In the genomic region with DNA sequence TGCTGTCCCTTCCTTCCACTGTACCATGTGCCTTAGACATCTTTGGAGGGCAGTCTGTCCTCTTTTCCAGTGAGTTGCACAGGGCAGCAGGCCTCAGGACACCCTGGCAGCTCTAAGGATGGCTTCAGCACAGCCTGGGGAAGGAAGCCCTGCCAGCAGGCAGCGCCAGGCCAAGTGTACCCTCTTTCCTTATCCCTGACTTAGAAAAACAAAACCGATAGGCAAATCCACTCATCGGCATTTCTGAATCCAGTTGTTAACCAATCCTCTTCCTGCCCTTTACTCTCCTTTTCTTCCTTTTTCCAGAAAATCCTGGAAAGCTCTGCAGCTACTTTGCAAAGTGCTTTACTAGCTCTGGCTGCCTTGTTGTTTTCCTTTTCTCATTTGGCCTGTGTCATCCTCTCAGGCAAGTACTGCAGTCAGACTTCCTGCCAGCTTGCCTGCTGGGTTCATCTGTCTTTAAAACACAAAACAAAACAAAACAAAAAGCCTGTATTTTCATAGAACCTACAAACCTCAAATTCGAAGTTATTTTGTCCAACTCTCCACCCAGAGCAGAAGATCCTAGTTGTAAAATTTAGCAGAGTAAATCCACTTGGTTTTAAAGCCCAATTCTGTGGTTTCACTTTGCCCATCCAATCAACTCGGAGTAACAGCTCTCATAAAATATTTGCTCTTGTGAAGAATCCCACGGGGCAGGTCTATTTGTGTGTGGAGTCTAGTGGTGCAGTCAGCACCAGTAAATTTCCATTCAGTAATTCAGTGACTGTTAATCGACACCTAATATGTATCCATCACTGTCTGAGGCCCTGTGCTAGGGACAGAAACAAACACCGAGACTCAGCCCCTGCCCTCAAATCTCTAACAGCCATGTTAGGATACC, we compare ENCODE assay signal across 8 cellular contexts. TPM values are rescaled to one million over a fixed set of nuclear protein-coding genes. Genes with fewer than 3 reads are reported as not detected.
DNase-seq lines count a peak whose midpoint lies in the region; ATAC-seq, FAIRE-seq and TF ChIP-seq lines count a peak whose summit lies in the region.

No MANE protein-coding gene starts in this region.

- no peaks in the 10 kb centered on the region for H3K9me3 Mint-ChIP-seq in Calu3 (ENCODE audit: low read depth, unreplicated experiment)

- FAIRE-seq in GM19239 (lab: Jason Lieb, UNC), result peak; percentile 92

- H3K27ac Mint-ChIP-seq in Calu3 (ENCODE audit: unreplicated experiment), result peak overlapping the region; percentile 81

- CTCF ChIA-PET in Calu3 (lab: Charles Lee), result interaction anchor here (1.6 kb wide), 1 partner anchor 9 kb away, joined by 3 read pairs; no protein-coding TSS in a partner anchor

- peaks cover 46% of the 10 kb centered on the region for H3K4me1 Mint-ChIP-seq in Calu3 (ENCODE audit: low read depth, unreplicated experiment)

- H3K4me3 ChIP-seq in ascending aorta (peak overlapping the region; percentile 31 to 47), right cardiac atrium (ENCODE audit: low read length) (peak overlapping the region; percentile 51), gastrocnemius medialis (peak overlapping the region; percentile 31 to 47 (median 44))

- 7% methylated on average over 8 of the region's 8 CpGs for WGBS in right cardiac atrium

- H3K36me3 Mint-ChIP-seq in Calu3 (ENCODE audit: insufficient read depth, unreplicated experiment), result peaks cover 16% of the 10 kb centered on the region

- peak overlapping the region; percentile 59 for H3K4me3 Mint-ChIP-seq in Calu3 (ENCODE audit: low read depth, unreplicated experiment)

- TF ChIP-seq CTCF in Calu3 (IDR thresholded peaks at IDR 0.05; ENCODE audit: unreplicated experiment) (no peak), ascending aorta (IDR thresholded peaks at IDR 0.05) (no peak), gastrocnemius medialis (IDR thresholded peaks at IDR 0.05 in 4 of 5, conservative IDR thresholded peaks at IDR 0.05 in 1 of 5) (peak in 1 of 5 experiments; percentile 14)

- no peaks in the 10 kb centered on the region for H3K27me3 ChIP-seq in ascending aorta
- H3K27me3 ChIP-seq in right cardiac atrium (ENCODE audit: control insufficient read depth, insufficient read depth), result no peaks in the 10 kb centered on the region
- H3K27me3 ChIP-seq in gastrocnemius medialis, result no peaks in the 10 kb centered on the region

- intact Hi-C loops in Calu3 (cut with micrococcal nuclease; ENCODE audit: unreplicated experiment) (loop anchor here (2.0 kb wide), 1 partner anchor 24 kb away; no protein-coding TSS in a partner anchor), ascending aorta (cut with DNase I) (loop anchor here (2.0 kb wide), 1 partner anchor 46 kb away; a partner anchor contains a TSS), right cardiac atrium (cut with DNase I) (no loop called here), gastrocnemius medialis (cut with DNase I; ENCODE audit: low total_unique reads) (no loop called here)

- TSS peak; percentile 61 for BruUV-seq in Calu3 (replicated peaks; lab: Mats Ljungman, UMichigan)

- ATAC-seq in HG03558 (IDR thresholded peaks at IDR 0.05; ENCODE audit: extremely low read depth, unreplicated experiment) (peak; percentile 40), right cardiac atrium (peak; percentile 78 to 84), gastrocnemius medialis (peak; percentile 86 to 88)

- no peaks in the 10 kb centered on the region for H3K9me3 ChIP-seq in ascending aorta
- H3K9me3 ChIP-seq in right cardiac atrium (ENCODE audit: control insufficient read depth, low read length), result no peaks in the 10 kb centered on the region
- H3K9me3 ChIP-seq in gastrocnemius medialis, result no peaks in the 10 kb centered on the region

- in situ Hi-C loops in gastrocnemius medialis (cut with MboI; ENCODE audit: low sequenced_read_pairs in 4 of 4), result loop anchor here in 1 of 4 donors (10.0 kb wide), 1 partner anchor 58 kb away; no protein-coding TSS in a partner anchor

- no peaks in the 10 kb centered on the region for H3K36me3 ChIP-seq in ascending aorta
- no peaks in the 10 kb centered on the region for H3K36me3 ChIP-seq in gastrocnemius medialis

- peak in 1 of 2 donors; percentile 57 for TF ChIP-seq POLR2A in gastrocnemius medialis (IDR thresholded peaks at IDR 0.05)

- H3K27me3 Mint-ChIP-seq in Calu3 (ENCODE audit: unreplicated experiment), result no peaks in the 10 kb centered on the region

- DNase-seq in Calu3 (peak; percentile 21), GM19239 (ENCODE audit: insufficient read length, low spot score) (no peak), NOMO-1 treated with DMSO at 0.1 percent for 48 hours (lab: John Stamatoyannopoulos, UW; ENCODE audit: unreplicated experiment) (peak; percentile 59), ascending aorta (ENCODE audit: low spot score in 2 of 2) (no peak), right cardiac atrium (peak in 2 of 3 donors; percentile 76 to 79), gastrocnemius medialis (peak; percentile 81 to 89), SKM-1 (lab: John Stamatoyannopoulos, UW; ENCODE audit: unreplicated experiment) (no peak)

- H3K27ac ChIP-seq in ascending aorta (peak overlapping the region; percentile 90 to 93), right cardiac atrium (ENCODE audit: low read length) (peak overlapping the region; percentile 100), gastrocnemius medialis (peak overlapping the region; percentile 86 to 97 (median 91))

- H3K4me1 ChIP-seq in ascending aorta, result peaks cover 12 to 34% of the 10 kb centered on the region in 2 donors
- H3K4me1 ChIP-seq in right cardiac atrium (ENCODE audit: control insufficient read depth, insufficient read depth, low read length), result peaks cover 9% of the 10 kb centered on the region
- H3K4me1 ChIP-seq in gastrocnemius medialis, result peaks cover 38 to 49% of the 10 kb centered on the region in 2 donors

RNA-seq across cellular contexts. Expression of a gene that starts 45.2 kb away (rescaled TPM):
- total RNA-seq in Calu3 (2022), result 252 and 260 TPM in 2 replicates
- 227 TPM for total RNA-seq in ascending aorta
- 100 to 1,000 TPM; 233 to 259 (median 239) TPM for total RNA-seq in right cardiac atrium
- polyA plus RNA-seq in right cardiac atrium, result 280 TPM
- 100 to 1,000 TPM; 178 to 296 (median 262) TPM for total RNA-seq in gastrocnemius medialis

RNA-seq across cellular contexts. Expression of a gene that starts 58.3 kb away (rescaled TPM):
- total RNA-seq in Calu3 (2022), result 11.6 and 20.2 TPM in 2 replicates
- total RNA-seq in ascending aorta, result 9.5 TPM
- 10 to 100 TPM; 12.5 to 14.4 (median 13.4) TPM for total RNA-seq in right cardiac atrium
- 4.1 TPM for polyA plus RNA-seq in right cardiac atrium
- 10 to 100 TPM in 1 of 4 donors, 1 to 10 TPM in 3; 6.3 to 10.1 (median 7.3) TPM for total RNA-seq in gastrocnemius medialis

Comparison
In these comparisons a context has a peak if more than half of its experiments do, and no peak if none do; other contexts are left out.
1. DNase-seq: peak in Calu3 (single experiment), NOMO-1 treated with DMSO at 0.1 percent for 48 hours (single experiment), right cardiac atrium (2 of 3) and gastrocnemius medialis (2 of 2); none in GM19239 (single experiment), ascending aorta (0 of 2) and SKM-1 (single experiment).
2. intact Hi-C loops: an anchor here in Calu3 (2.0 kb wide) and ascending aorta (2.0 kb wide); none called in right cardiac atrium and gastrocnemius medialis.
3. Peak in every context shown above with its lines, with median percentiles within 50 percentile points of each other: ATAC-seq, H3K27ac ChIP-seq and H3K4me3 ChIP-seq.